In genomic region chr3:32685604-32686185, GRCh38 we compare ENCODE assay signal across 8 cellular contexts. TPM values are rescaled to one million over a fixed set of nuclear protein-coding genes. Genes with fewer than 3 reads are reported as not detected.
DNase-seq lines count a peak whose midpoint lies in the region; ATAC-seq and TF ChIP-seq lines count a peak whose summit lies in the region.

No MANE protein-coding gene starts in this region.

- TF ChIP-seq CTCF in left ventricle myocardium inferior (IDR thresholded peaks at IDR 0.05; ENCODE audit: borderline replicate concordance), result no peak
- peak in 1 of 2 experiments; percentile 5 for TF ChIP-seq CTCF in brain (conservative IDR thresholded peaks at IDR 0.05)
- no peak for TF ChIP-seq CTCF in lung (IDR thresholded peaks at IDR 0.05; ENCODE audit: control extremely low read depth, extremely low read depth)
- TF ChIP-seq CTCF in uterus (IDR thresholded peaks at IDR 0.05), result no peak

- H3K27ac Mint-ChIP-seq in brain, result peak overlapping the region; percentile 88 to 97 (median 94)

- H3K36me3 Mint-ChIP-seq in brain, result peaks cover 16% of the 10 kb centered on the region

- H3K27me3 Mint-ChIP-seq in brain, result peaks cover 6% of the 10 kb centered on the region

- peaks cover 6% of the 10 kb centered on the region for H3K36me3 ChIP-seq in left ventricle myocardium inferior
- H3K36me3 ChIP-seq in lung (ENCODE audit: control insufficient read depth in 2 of 2, insufficient read depth in 2 of 2, low read length in 2 of 2), result peaks cover 1 to 2% of the 10 kb centered on the region in 2 donors
- no peaks in the 10 kb centered on the region for H3K36me3 ChIP-seq in uterus

- H3K9me3 ChIP-seq in left ventricle myocardium inferior (replicated peaks) (no peaks in the 10 kb centered on the region), lung (ENCODE audit: control insufficient read depth in 2 of 2, insufficient read depth in 1 of 2, low read length in 1 of 2) (no peaks in the 10 kb centered on the region), uterus (no peaks in the 10 kb centered on the region)

- H3K4me1 ChIP-seq in left ventricle myocardium inferior, result peaks cover 30% of the 10 kb centered on the region
- H3K4me1 ChIP-seq in lung (ENCODE audit: control insufficient read depth in 2 of 2, insufficient read depth in 2 of 2, low read length in 2 of 2), result no peaks in the 10 kb centered on the region
- no peaks in the 10 kb centered on the region for H3K4me1 ChIP-seq in uterus

- DNase-seq in left ventricle myocardium inferior (no peak), cardiac septum (ENCODE audit: low spot score) (no peak), KG1 (lab: John Stamatoyannopoulos, UW) (peak; percentile 27), lung (ENCODE audit: low spot score) (no peak), uterus (no peak), NCI-H2171 (lab: John Stamatoyannopoulos, UW) (no peak), NCI-H446 (lab: John Stamatoyannopoulos, UW) (no peak)

- peaks cover 31% of the 10 kb centered on the region for H3K4me1 Mint-ChIP-seq in brain

- no peak for ATAC-seq in lung (ENCODE audit: insufficient read depth, low FRiP score)

- peak overlapping the region; percentile 92 for H3K27ac ChIP-seq in left ventricle myocardium inferior (replicated peaks)
- H3K27ac ChIP-seq in lung (ENCODE audit: low read depth in 1 of 2, low read length in 1 of 2), result peak overlapping the region; percentile 91 to 93
- H3K27ac ChIP-seq in uterus, result peak overlapping the region; percentile 70 to 87

- peak overlapping the region; percentile 96 for H3K4me3 ChIP-seq in left ventricle myocardium inferior
- peak overlapping the region; percentile 96 for H3K4me3 ChIP-seq in lung
- peak overlapping the region; percentile 75 to 83 for H3K4me3 ChIP-seq in uterus

- peak overlapping the region; percentile 94 to 99 (median 96) for H3K4me3 Mint-ChIP-seq in brain

- WGBS in lung, 2 donors, result 10 to 12% methylated on average over 20 of the region's 20 CpGs

- H3K9me3 Mint-ChIP-seq in brain, result no peaks in the 10 kb centered on the region

- no peaks in the 10 kb centered on the region for H3K27me3 ChIP-seq in left ventricle myocardium inferior (ENCODE audit: low read depth)
- H3K27me3 ChIP-seq in lung (ENCODE audit: control insufficient read depth, insufficient read depth), result no peaks in the 10 kb centered on the region
- no peaks in the 10 kb centered on the region for H3K27me3 ChIP-seq in uterus

- intact Hi-C loops in left ventricle myocardium inferior (cut with micrococcal nuclease) (no loop called here), cardiac septum (cut with DNase I) (no loop called here), uterus (cut with DNase I; ENCODE audit: low total_unique reads) (no loop called here)

- TF ChIP-seq POLR2A in uterus (IDR thresholded peaks at IDR 0.05), result no peak

RNA-seq across cellular contexts. Expression of gene CNOT10, which starts 0.7 kb away (rescaled TPM):
- total RNA-seq in left ventricle myocardium inferior (14.6 TPM), cardiac septum (13.2 TPM), lung (10 to 100 TPM; 29.9 to 57.5 TPM), uterus (10 to 100 TPM; 15.1 to 50.0 (median 31.8) TPM)
- polyA plus RNA-seq in brain (ENCODE audit: insufficient read depth, low read depth, low replicate concordance) (13.9 TPM), lung (10 to 100 TPM; 14.1 to 14.4 TPM)
